In the genomic region with DNA sequence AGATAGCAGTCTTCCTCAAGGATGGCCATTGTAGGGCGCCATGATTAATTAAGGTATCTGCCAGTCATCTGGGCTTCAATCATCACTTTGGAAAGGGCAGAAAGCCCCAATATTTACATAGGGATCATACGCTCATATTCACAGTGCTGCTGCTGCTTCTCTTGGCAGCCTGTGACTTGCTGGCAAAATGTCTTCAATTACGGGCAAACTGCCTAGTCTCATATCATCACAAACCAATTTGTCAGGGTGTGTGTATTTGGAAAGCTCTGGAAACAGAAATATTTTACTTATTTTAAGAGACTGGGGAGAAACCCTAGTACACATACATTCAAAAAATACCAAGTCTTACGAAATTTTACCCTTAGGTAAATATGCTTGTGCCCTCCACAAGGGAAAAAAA, we compare ENCODE assay signal across 2 cellular contexts.
TF ChIP-seq lines count a peak whose summit lies in the region.

No MANE protein-coding gene starts in this region.

TF ChIP-seq in liver, 16 proteins besides CTCF, POLR2A, EP300 and RAD21 (continued from another document):
- TF ChIP-seq, protein P1, sequence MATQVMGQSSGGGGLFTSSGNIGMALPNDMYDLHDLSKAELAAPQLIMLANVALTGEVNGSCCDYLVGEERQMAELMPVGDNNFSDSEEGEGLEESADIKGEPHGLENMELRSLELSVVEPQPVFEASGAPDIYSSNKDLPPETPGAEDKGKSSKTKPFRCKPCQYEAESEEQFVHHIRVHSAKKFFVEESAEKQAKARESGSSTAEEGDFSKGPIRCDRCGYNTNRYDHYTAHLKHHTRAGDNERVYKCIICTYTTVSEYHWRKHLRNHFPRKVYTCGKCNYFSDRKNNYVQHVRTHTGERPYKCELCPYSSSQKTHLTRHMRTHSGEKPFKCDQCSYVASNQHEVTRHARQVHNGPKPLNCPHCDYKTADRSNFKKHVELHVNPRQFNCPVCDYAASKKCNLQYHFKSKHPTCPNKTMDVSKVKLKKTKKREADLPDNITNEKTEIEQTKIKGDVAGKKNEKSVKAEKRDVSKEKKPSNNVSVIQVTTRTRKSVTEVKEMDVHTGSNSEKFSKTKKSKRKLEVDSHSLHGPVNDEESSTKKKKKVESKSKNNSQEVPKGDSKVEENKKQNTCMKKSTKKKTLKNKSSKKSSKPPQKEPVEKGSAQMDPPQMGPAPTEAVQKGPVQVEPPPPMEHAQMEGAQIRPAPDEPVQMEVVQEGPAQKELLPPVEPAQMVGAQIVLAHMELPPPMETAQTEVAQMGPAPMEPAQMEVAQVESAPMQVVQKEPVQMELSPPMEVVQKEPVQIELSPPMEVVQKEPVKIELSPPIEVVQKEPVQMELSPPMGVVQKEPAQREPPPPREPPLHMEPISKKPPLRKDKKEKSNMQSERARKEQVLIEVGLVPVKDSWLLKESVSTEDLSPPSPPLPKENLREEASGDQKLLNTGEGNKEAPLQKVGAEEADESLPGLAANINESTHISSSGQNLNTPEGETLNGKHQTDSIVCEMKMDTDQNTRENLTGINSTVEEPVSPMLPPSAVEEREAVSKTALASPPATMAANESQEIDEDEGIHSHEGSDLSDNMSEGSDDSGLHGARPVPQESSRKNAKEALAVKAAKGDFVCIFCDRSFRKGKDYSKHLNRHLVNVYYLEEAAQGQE (IDR thresholded peaks at IDR 0.05): peak; percentile 30

TF ChIP-seq in HepG2, 621 proteins besides CTCF, POLR2A, EP300 and RAD21 (continued from another document):
- TF ChIP-seq, protein P2, sequence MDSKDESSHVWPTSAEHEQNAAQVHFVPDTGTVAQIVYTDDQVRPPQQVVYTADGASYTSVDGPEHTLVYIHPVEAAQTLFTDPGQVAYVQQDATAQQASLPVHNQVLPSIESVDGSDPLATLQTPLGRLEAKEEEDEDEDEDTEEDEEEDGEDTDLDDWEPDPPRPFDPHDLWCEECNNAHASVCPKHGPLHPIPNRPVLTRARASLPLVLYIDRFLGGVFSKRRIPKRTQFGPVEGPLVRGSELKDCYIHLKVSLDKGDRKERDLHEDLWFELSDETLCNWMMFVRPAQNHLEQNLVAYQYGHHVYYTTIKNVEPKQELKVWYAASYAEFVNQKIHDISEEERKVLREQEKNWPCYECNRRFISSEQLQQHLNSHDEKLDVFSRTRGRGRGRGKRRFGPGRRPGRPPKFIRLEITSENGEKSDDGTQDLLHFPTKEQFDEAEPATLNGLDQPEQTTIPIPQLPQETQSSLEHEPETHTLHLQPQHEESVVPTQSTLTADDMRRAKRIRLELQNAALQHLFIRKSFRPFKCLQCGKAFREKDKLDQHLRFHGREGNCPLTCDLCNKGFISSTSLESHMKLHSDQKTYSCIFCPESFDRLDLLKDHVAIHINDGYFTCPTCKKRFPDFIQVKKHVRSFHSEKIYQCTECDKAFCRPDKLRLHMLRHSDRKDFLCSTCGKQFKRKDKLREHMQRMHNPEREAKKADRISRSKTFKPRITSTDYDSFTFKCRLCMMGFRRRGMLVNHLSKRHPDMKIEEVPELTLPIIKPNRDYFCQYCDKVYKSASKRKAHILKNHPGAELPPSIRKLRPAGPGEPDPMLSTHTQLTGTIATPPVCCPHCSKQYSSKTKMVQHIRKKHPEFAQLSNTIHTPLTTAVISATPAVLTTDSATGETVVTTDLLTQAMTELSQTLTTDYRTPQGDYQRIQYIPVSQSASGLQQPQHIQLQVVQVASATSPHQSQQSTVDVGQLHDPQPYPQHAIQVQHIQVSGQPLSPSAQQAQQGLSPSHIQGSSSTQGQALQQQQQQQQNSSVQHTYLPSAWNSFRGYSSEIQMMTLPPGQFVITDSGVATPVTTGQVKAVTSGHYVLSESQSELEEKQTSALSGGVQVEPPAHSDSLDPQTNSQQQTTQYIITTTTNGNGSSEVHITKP (CRISPR knock-in tag; IDR thresholded peaks at IDR 0.05; ENCODE audit: low read depth): no peak
